In genomic region chr15:40276927-40277326, GRCh38 we compare ENCODE assay signal across 29 cellular contexts. TPM values are rescaled to one million over a fixed set of nuclear protein-coding genes. Genes with fewer than 3 reads are reported as not detected.
"Had no signal": no experiment of that assay in that cellular context is flagged by ENCODE, and none has a peak within 500 bp of the region (broad histone marks: within the 10 kb centered on the region; RNA-seq: fewer than 3 reads in every experiment).

No MANE protein-coding gene starts in this region.

- H3K4me1 Mint-ChIP-seq: activated naive CD4-positive, alpha-beta T cell treated with anti-CD3 and anti-CD28 coated beads, Interleukin-2, amount 50 U/mL, for 24 hours had no signal

- H3K79me2 ChIP-seq: hepatocyte had no signal

- H3K9me3 ChIP-seq: left lung, neutrophil, ovary, psoas muscle, transverse colon had no signal

- H3K4me3 Mint-ChIP-seq: activated CD4-positive, alpha-beta T cell treated with anti-CD3 and anti-CD28 coated beads, Interleukin-2, amount 10 ng/mL, durations not matched to agents 7 days and 5 days; activated CD8-positive, alpha-beta T cell treated with anti-CD3 and anti-CD28 coated beads for 36 hours; activated naive CD4-positive, alpha-beta T cell treated with anti-CD3 and anti-CD28 coated beads, Interleukin-2, amount 50 U/mL, for 24 hours; activated T-helper 1 cell treated with anti-CD3 and anti-CD28 coated beads, Interleukin-12 subunit alpha, Interleukin-12 subunit beta, Interleukin-2, Interleukin-4 antibody, amounts not matched to agents 30 ng/mL and 10 ng/mL and 1 ng/mL, durations not matched to agents 14 hours and 24 hours and 36 hours; effector memory CD8-positive, alpha-beta T cell; immature natural killer cell; naive thymus-derived CD8-positive, alpha-beta T cell; stimulated activated naive CD8-positive, alpha-beta T cell treated with anti-CD3 and anti-CD28 coated beads, Interleukin-15, amount 100 ng/mL, for 72 hours had no signal

- H3K36me3 Mint-ChIP-seq: activated naive CD4-positive, alpha-beta T cell treated with anti-CD3 and anti-CD28 coated beads, Interleukin-2, amount 50 U/mL, for 24 hours; immature natural killer cell; naive thymus-derived CD8-positive, alpha-beta T cell had no signal

- H3K4me1 ChIP-seq: psoas muscle had no signal

- H3K27ac ChIP-seq: hepatocyte, left lung, neutrophil, ovary, psoas muscle, transverse colon had no signal

- ATAC-seq: activated CD8-positive, alpha-beta T cell treated with anti-CD3 and anti-CD28 coated beads for 36 hours; effector memory CD8-positive, alpha-beta T cell; esophagus mucosa; left lung; naive thymus-derived CD8-positive, alpha-beta T cell; psoas muscle; right cardiac atrium; stimulated activated naive CD8-positive, alpha-beta T cell treated with anti-CD3 and anti-CD28 coated beads, Interleukin-15, amount 100 ng/mL, for 72 hours had no signal

- H3K36me3 ChIP-seq: left lung, neutrophil, ovary, transverse colon had no signal

- H3K9me3 Mint-ChIP-seq: activated CD4-positive, alpha-beta T cell treated with anti-CD3 and anti-CD28 coated beads, Interleukin-2, amount 10 ng/mL, durations not matched to agents 7 days and 5 days; activated CD8-positive, alpha-beta T cell treated with anti-CD3 and anti-CD28 coated beads for 36 hours; activated naive CD4-positive, alpha-beta T cell treated with anti-CD3 and anti-CD28 coated beads, Interleukin-2, amount 50 U/mL, for 24 hours; activated T-helper 1 cell treated with anti-CD3 and anti-CD28 coated beads, Interleukin-12 subunit alpha, Interleukin-12 subunit beta, Interleukin-2, Interleukin-4 antibody, amounts not matched to agents 30 ng/mL and 10 ng/mL and 1 ng/mL, durations not matched to agents 14 hours and 24 hours and 36 hours; effector memory CD8-positive, alpha-beta T cell; immature natural killer cell; naive thymus-derived CD8-positive, alpha-beta T cell; stimulated activated naive CD8-positive, alpha-beta T cell treated with anti-CD3 and anti-CD28 coated beads, Interleukin-15, amount 100 ng/mL, for 72 hours had no signal

- H3K27ac Mint-ChIP-seq: activated CD4-positive, alpha-beta T cell treated with anti-CD3 and anti-CD28 coated beads, Interleukin-2, amount 10 ng/mL, durations not matched to agents 7 days and 5 days; activated CD8-positive, alpha-beta T cell treated with anti-CD3 and anti-CD28 coated beads for 36 hours; activated naive CD4-positive, alpha-beta T cell treated with anti-CD3 and anti-CD28 coated beads, Interleukin-2, amount 50 U/mL, for 24 hours; activated T-helper 1 cell treated with anti-CD3 and anti-CD28 coated beads, Interleukin-12 subunit alpha, Interleukin-12 subunit beta, Interleukin-2, Interleukin-4 antibody, amounts not matched to agents 30 ng/mL and 10 ng/mL and 1 ng/mL, durations not matched to agents 14 hours and 24 hours and 36 hours; effector memory CD8-positive, alpha-beta T cell; immature natural killer cell; stimulated activated naive CD8-positive, alpha-beta T cell treated with anti-CD3 and anti-CD28 coated beads, Interleukin-15, amount 100 ng/mL, for 72 hours had no signal

- H2AFZ ChIP-seq: hepatocyte had no signal

- H3K4me3 ChIP-seq: hepatocyte, left lung, lung, ovary, psoas muscle, transverse colon had no signal

- H3K4me2 ChIP-seq: hepatocyte had no signal

- DNase-seq: activated CD4-positive, alpha-beta T cell treated with anti-CD3 and anti-CD28 coated beads, Interleukin-2, amount 10 ng/mL, durations not matched to agents 7 days and 5 days; activated CD4-positive, CD25-positive, alpha-beta regulatory T cell treated with anti-CD3 and anti-CD28 coated beads, Interleukin-2, amount 50 U/mL, for 72 hours; activated CD8-positive, alpha-beta T cell treated with anti-CD3 and anti-CD28 coated beads for 36 hours; activated gamma-delta T cell treated with Interleukin-2 at 50 U/mL for 16 hours; central memory CD4-positive, alpha-beta T cell; effector memory CD8-positive, alpha-beta T cell; foreskin melanocyte; immature natural killer cell; kidney glomerular epithelial cell; naive thymus-derived CD8-positive, alpha-beta T cell; ovary; psoas muscle; stimulated activated CD4-positive, alpha-beta T cell treated with anti-CD3 and anti-CD28 coated beads, Interleukin-1b, Interleukin-23, amount 100 ng/mL, for 48 hours; stimulated activated naive CD8-positive, alpha-beta T cell treated with anti-CD3 and anti-CD28 coated beads, Interleukin-15, amount 100 ng/mL, for 72 hours; transverse colon had no signal

- FAIRE-seq: endothelial cell of umbilical vein, urothelium cell line had no signal

RNA-seq across cellular contexts. Expression of gene ANKRD63, which starts 5.9 kb away (rescaled TPM):
- total RNA-seq: activated CD8-positive, alpha-beta T cell treated with anti-CD3 and anti-CD28 coated beads for 36 hours; activated T-helper 1 cell treated with anti-CD3 and anti-CD28 coated beads, Interleukin-12 subunit alpha, Interleukin-12 subunit beta, Interleukin-2, Interleukin-4 antibody, amounts not matched to agents 30 ng/mL and 10 ng/mL and 1 ng/mL, durations not matched to agents 14 hours and 24 hours and 36 hours; aorta; dermis microvascular lymphatic vessel endothelial cell; endothelial cell of umbilical vein; esophagus mucosa; left lung; lung; psoas muscle; skeletal muscle tissue; transverse colon had no signal
- polyA plus RNA-seq: adipose tissue, aorta, endothelial cell of umbilical vein, immature natural killer cell, lung, ovary, psoas muscle had no signal

RNA-seq across cellular contexts. Expression of gene PLCB2, which starts 30.8 kb away (rescaled TPM):
- total RNA-seq: dermis microvascular lymphatic vessel endothelial cell had no signal

RNA-seq across cellular contexts. Expression of gene PAK6, which starts 38.1 kb away (rescaled TPM):
- total RNA-seq: dermis microvascular lymphatic vessel endothelial cell; endothelial cell of umbilical vein; naive thymus-derived CD8-positive, alpha-beta T cell had no signal
- polyA plus RNA-seq: aorta, endothelial cell of umbilical vein had no signal
